In genomic region chr12:67441736-67442346, GRCh38 we compare ENCODE assay signal across 8 cellular contexts.
DNase-seq lines count a peak whose midpoint lies in the region; ATAC-seq and TF ChIP-seq lines count a peak whose summit lies in the region.

No MANE protein-coding gene starts in this region.

- H3K4me3 ChIP-seq in WERI-Rb-1 (ENCODE audit: low read depth, low read length): peak overlapping the region; percentile 37

- peak overlapping the region; percentile 82 for H3K27ac ChIP-seq in WERI-Rb-1

- TF ChIP-seq CTCF in WERI-Rb-1 (IDR thresholded peaks at IDR 0.05; ENCODE audit: low read depth, low read length): peak; percentile 82

- DNase-seq in SIG-M5 treated with dmso at 0.1 percent for 504 hours (lab: John Stamatoyannopoulos, UW; ENCODE audit: unreplicated experiment) (peak; percentile 46), SIG-M5 (lab: John Stamatoyannopoulos, UW) (no peak), NCI-H2081 treated with DMSO at 0.1 percent for 48 hours (lab: John Stamatoyannopoulos, UW) (peak; percentile 66), WERI-Rb-1 (peak; percentile 88), T47D (ENCODE audit: low read depth in 1 of 2, low spot score in 1 of 2) (peak; percentile 47 to 85), iris pigment epithelial cell (ENCODE audit: low read depth) (peak; percentile 78)
- peak; percentile 87 for DNase-seq in stimulated activated CD4-positive, alpha-beta T cell treated with anti-CD3 and anti-CD28 coated beads, Interleukin-15, amount 100 ng/mL, for 24 hours

- H3K27me3 ChIP-seq in WERI-Rb-1 (ENCODE audit: insufficient read depth, low read depth, severe bottlenecking): no peaks in the 10 kb centered on the region

- in situ Hi-C loops in T47D (cut with HindIII; ENCODE audit: low pct_unique_long_range_greater_than_20kb, low sequenced_read_pairs): no loop called here

- no peaks in the 10 kb centered on the region for H3K36me3 ChIP-seq in WERI-Rb-1

- H3K9me3 ChIP-seq in WERI-Rb-1 (ENCODE audit: severe bottlenecking): peaks cover 7% of the 10 kb centered on the region

- ATAC-seq in HG02970 (IDR thresholded peaks at IDR 0.05; ENCODE audit: low FRiP score, unreplicated experiment): peak; percentile 83
